Comparison of ENCODE assay signal across 15 cellular contexts in genomic region chr9:104279535-104280215, GRCh38.
DNase-seq lines count a peak whose midpoint lies in the region; FAIRE-seq and TF ChIP-seq lines count a peak whose summit lies in the region.
"Had no signal": no experiment of that assay in that cellular context is flagged by ENCODE, and none has a peak within 500 bp of the region (broad histone marks: within the 10 kb centered on the region; RNA-seq: fewer than 3 reads in every experiment).

No MANE protein-coding gene starts in this region.

- no peaks in the 10 kb centered on the region for H3K4me1 ChIP-seq in astrocyte (ENCODE audit: insufficient read depth, low read length)
- H3K4me1 ChIP-seq: parathyroid adenoma had no signal

- peak overlapping the region; percentile 51 for H3K27ac Mint-ChIP-seq in astrocyte (ENCODE audit: unreplicated experiment)
- H3K27ac Mint-ChIP-seq: activated CD8-positive, alpha-beta T cell treated with anti-CD3 and anti-CD28 coated beads for 36 hours had no signal

- FAIRE-seq in astrocyte (lab: Jason Lieb, UNC): no peak

- peaks cover 2% of the 10 kb centered on the region for H3K9me3 ChIP-seq in astrocyte (ENCODE audit: insufficient read depth, low read depth, low read length)
- H3K9me3 ChIP-seq: tibial nerve had no signal

- peak overlapping the region; percentile 5 for H3K4me2 ChIP-seq in astrocyte (ENCODE audit: low read length)

- TF ChIP-seq CTCF in astrocyte (IDR thresholded peaks at IDR 0.05; ENCODE audit: insufficient read depth, low read depth, low read length): no peak

- no peaks in the 10 kb centered on the region for H4K20me1 ChIP-seq in astrocyte (ENCODE audit: insufficient read depth, low read length)

- no peak overlapping the region for H3K9ac ChIP-seq in astrocyte (ENCODE audit: low read length)
- H3K9ac ChIP-seq: parathyroid adenoma had no signal

- no peaks in the 10 kb centered on the region for H3K36me3 Mint-ChIP-seq in astrocyte (ENCODE audit: low read depth, unreplicated experiment)

- H3K27ac ChIP-seq in astrocyte (ENCODE audit: low read depth, low read length): no peak overlapping the region
- H3K27ac ChIP-seq: parathyroid adenoma, tibial nerve had no signal

- in situ Hi-C loops in G401 (cut with HindIII; ENCODE audit: low sequenced_read_pairs): no loop called here

- no peak overlapping the region for H3K4me3 Mint-ChIP-seq in astrocyte (ENCODE audit: unreplicated experiment)
- H3K4me3 Mint-ChIP-seq: activated CD8-positive, alpha-beta T cell treated with anti-CD3 and anti-CD28 coated beads for 36 hours had no signal

- no peak overlapping the region for H2AFZ ChIP-seq in astrocyte (ENCODE audit: low read depth, low read length)
- H2AFZ ChIP-seq: parathyroid adenoma had no signal

- no peak overlapping the region for H3K4me3 ChIP-seq in astrocyte (ENCODE audit: insufficient read depth, low read depth, low read length)
- H3K4me3 ChIP-seq: tibial nerve had no signal

- no peaks in the 10 kb centered on the region for H3K79me2 ChIP-seq in astrocyte (ENCODE audit: insufficient read depth, low read length)
- H3K79me2 ChIP-seq: parathyroid adenoma had no signal

- H3K36me3 ChIP-seq in astrocyte (ENCODE audit: insufficient read depth, low read length): no peaks in the 10 kb centered on the region
- H3K36me3 ChIP-seq: tibial nerve had no signal

- H3K27me3 ChIP-seq in astrocyte (ENCODE audit: insufficient read depth, low read length): no peaks in the 10 kb centered on the region
- H3K27me3 ChIP-seq: tibial nerve had no signal

- no peaks in the 10 kb centered on the region for H3K9me3 Mint-ChIP-seq in astrocyte (ENCODE audit: unreplicated experiment)

- peaks cover 26% of the 10 kb centered on the region for H3K4me1 Mint-ChIP-seq in astrocyte (ENCODE audit: low read depth, unreplicated experiment)

- H3K27me3 Mint-ChIP-seq in astrocyte (ENCODE audit: low read depth, unreplicated experiment): no peaks in the 10 kb centered on the region
- H3K27me3 Mint-ChIP-seq: activated CD8-positive, alpha-beta T cell treated with anti-CD3 and anti-CD28 coated beads for 36 hours had no signal

- DNase-seq in A172 (ENCODE audit: low spot score) (peak; percentile 82), HS-5 (ENCODE audit: low read depth) (peak; percentile 64), astrocyte (ENCODE audit: low read depth) (peak; percentile 4), iris pigment epithelial cell (ENCODE audit: low read depth) (peak; percentile 74), NCI-H1436 (lab: John Stamatoyannopoulos, UW) (no peak), SHP77 treated with DMSO at 0.1 percent for 48 hours (lab: John Stamatoyannopoulos, UW) (no peak), G401 (ENCODE audit: low spot score) (no peak), cerebellar nuclear complex (lab: John Stamatoyannopoulos, UW) (no peak)
- DNase-seq: activated CD8-positive, alpha-beta T cell treated with anti-CD3 and anti-CD28 coated beads for 36 hours; activated effector memory CD4-positive, alpha-beta T cell treated with anti-CD3 and anti-CD28 coated beads, Interleukin-2, amount 50 U/mL, for 16 hours; caudate nucleus; NCI-H510A treated with DMSO at 0.1 percent for 48 hours; RPMI8226 had no signal

Comparison
In these comparisons a context has a peak if more than half of its experiments do, and no peak if none do; other contexts are left out.
1. DNase-seq: peak in A172 (single experiment), HS-5 (single experiment), astrocyte (single experiment) and iris pigment epithelial cell (single experiment); none in NCI-H1436 (single experiment), SHP77 treated with DMSO at 0.1 percent for 48 hours (single experiment), G401 (single experiment) and cerebellar nuclear complex (0 of 2).